Comparison of ENCODE assay signal across 8 cellular contexts in genomic region chr7:151626422-151627115, GRCh38.
DNase-seq lines count a peak whose midpoint lies in the region; TF ChIP-seq lines count a peak whose summit lies in the region.

No MANE protein-coding gene starts in this region.

- H4K20me1 ChIP-seq in PC-9 (ENCODE audit: insufficient read depth) = peaks cover 5% of the 10 kb centered on the region

- no TSS peak for BruUV-seq in PC-9 (replicated peaks; lab: Mats Ljungman, UMichigan)

- H3K27ac ChIP-seq in PC-9 = no peak overlapping the region

- no peak overlapping the region for H3K4me3 ChIP-seq in PC-9

- peaks cover 30% of the 10 kb centered on the region; the same call in 1 of the 2 replicates for H3F3A ChIP-seq in PC-9 (ENCODE audit: insufficient read depth, low read depth)

- intact Hi-C loops in PC-9 (cut with micrococcal nuclease; ENCODE audit: unreplicated experiment) = loop anchor here (1.0 kb wide), 1 partner anchor 133 kb away; no protein-coding TSS in a partner anchor

- H3K27me3 ChIP-seq in PC-9 (ENCODE audit: insufficient read depth, low read depth) = no peaks in the 10 kb centered on the region

- no peak overlapping the region for H3K4me2 ChIP-seq in PC-9

- no peaks in the 10 kb centered on the region; the same call in none of the 2 replicates for H3K36me3 ChIP-seq in PC-9 (ENCODE audit: low read depth)

- peaks cover 16% of the 10 kb centered on the region for H3K4me1 ChIP-seq in PC-9 (replicated peaks; ENCODE audit: insufficient read depth)

- H3K79me2 ChIP-seq in PC-9 (ENCODE audit: low read depth) = peaks cover 78% of the 10 kb centered on the region

- POLR2A ChIA-PET in PC-9 (lab: Charles Lee; ENCODE audit: unreplicated experiment) = no interaction called here

- no peak overlapping the region for H2AFZ ChIP-seq in PC-9

- peak; percentile 65 for TF ChIP-seq CTCF in PC-9 (conservative IDR thresholded peaks at IDR 0.05)

- in situ Hi-C loops in G401 (cut with HindIII; ENCODE audit: low sequenced_read_pairs) = no loop called here

- no peaks in the 10 kb centered on the region for H3K9me3 ChIP-seq in PC-9 (ENCODE audit: insufficient read depth, low read depth)

- DNase-seq in 8988T (peak; percentile 36), G401 (ENCODE audit: low spot score) (peak; percentile 68), PC-9 (peak; percentile 37 to 55), cerebellum (ENCODE audit: low spot score) (peak; percentile 53), mucosa of gallbladder (ENCODE audit: low spot score) (peak; percentile 52), GF-D8 (lab: John Stamatoyannopoulos, UW) (no peak), AG20443 (ENCODE audit: low spot score) (no peak), superior temporal gyrus (ENCODE audit: extremely low spot score) (no peak)

- CTCF ChIA-PET in PC-9 (lab: Charles Lee) = interaction anchor here (0.6 to 1.7 kb wide), 2 partner anchors 92 to 127 kb away, joined by 4 to 5 read pairs; no protein-coding TSS in a partner anchor

- no peaks in the 10 kb centered on the region for H3K9me2 ChIP-seq in PC-9 (ENCODE audit: insufficient read depth)

Comparison
In these comparisons a context has a peak if more than half of its experiments do, and no peak if none do; other contexts are left out.
1. DNase-seq: peak in 8988T (single experiment), G401 (single experiment), PC-9 (2 of 2), cerebellum (single experiment) and mucosa of gallbladder (single experiment); none in GF-D8 (single experiment), AG20443 (single experiment) and superior temporal gyrus (single experiment).